Comparison of ENCODE assay signal across 25 cellular contexts in the genomic region with DNA sequence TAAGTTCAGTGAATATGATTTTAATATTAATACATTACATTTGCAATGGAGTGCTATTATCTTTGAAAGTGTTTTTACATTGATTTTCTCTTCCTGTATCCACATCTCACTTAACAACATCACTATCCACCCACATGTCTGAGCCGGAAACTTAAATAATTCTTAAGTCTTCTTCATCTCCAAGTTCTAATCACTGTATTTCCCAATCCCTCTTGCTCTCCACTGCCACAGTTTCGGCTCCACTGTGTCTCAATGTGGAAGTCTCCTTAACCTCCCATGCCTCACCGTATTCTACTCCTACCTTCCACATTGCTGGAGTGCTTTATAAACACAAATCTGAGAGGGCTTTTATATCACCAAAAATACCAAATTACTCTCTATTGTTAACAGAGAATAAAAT. TPM values are rescaled to one million over a fixed set of nuclear protein-coding genes. Genes with fewer than 3 reads are reported as not detected.
DNase-seq lines count a peak whose midpoint lies in the region; ATAC-seq and TF ChIP-seq lines count a peak whose summit lies in the region.
"Had no signal": no experiment of that assay in that cellular context is flagged by ENCODE, and none has a peak within 500 bp of the region (broad histone marks: within the 10 kb centered on the region; RNA-seq: fewer than 3 reads in every experiment).

No MANE protein-coding gene starts in this region.

- H3K9me3 ChIP-seq in A673 (ENCODE audit: low read depth, low read length, poor library complexity, severe bottlenecking) (no peaks in the 10 kb centered on the region), upper lobe of right lung (no peaks in the 10 kb centered on the region)
- H3K9me3 ChIP-seq: A549, BE2C, BLaER1 had no signal

- no peaks in the 10 kb centered on the region for H3K36me3 ChIP-seq in A673 (ENCODE audit: insufficient read depth, low read length, poor library complexity, severe bottlenecking)
- no peaks in the 10 kb centered on the region for H3K36me3 ChIP-seq in upper lobe of right lung
- H3K36me3 ChIP-seq: BE2C, BLaER1 had no signal

- intact Hi-C loops in A673 (cut with micrococcal nuclease; ENCODE audit: unreplicated experiment): no loop called here
- intact Hi-C loops in dendritic cell treated with granulocyte-macrophage colony-stimulating factor and Interleukin-4, amounts not matched to agents 40 ng/mL and 50 ng/mL, for 4 days (cut with micrococcal nuclease): no loop called here
- intact Hi-C loops in upper lobe of right lung (cut with DNase I): no loop called here

- TF ChIP-seq CTCF in A673 (conservative IDR thresholded peaks at IDR 0.05; ENCODE audit: low read depth, low read length): no peak
- no peak for TF ChIP-seq CTCF in upper lobe of right lung (IDR thresholded peaks at IDR 0.05)

- no TSS peak for BruUV-seq in A673 (replicated peaks; lab: Mats Ljungman, UMichigan)

- peaks cover 40% of the 10 kb centered on the region for H3K4me1 Mint-ChIP-seq in dendritic cell treated with granulocyte-macrophage colony-stimulating factor and Interleukin-4, amounts not matched to agents 40 ng/mL and 50 ng/mL, for 4 days (ENCODE audit: low read depth)
- H3K4me1 Mint-ChIP-seq: CD4-positive, alpha-beta memory T cell; CD4-positive, CD25-positive, alpha-beta regulatory T cell; CD8-positive, alpha-beta memory T cell had no signal

- no peak overlapping the region for H3K4me3 Mint-ChIP-seq in dendritic cell treated with granulocyte-macrophage colony-stimulating factor and Interleukin-4, amounts not matched to agents 40 ng/mL and 50 ng/mL, for 4 days
- H3K4me3 Mint-ChIP-seq: CD14-positive monocyte; CD4-positive, alpha-beta memory T cell; CD4-positive, CD25-positive, alpha-beta regulatory T cell; CD8-positive, alpha-beta memory T cell had no signal

- POLR2A ChIA-PET in A673 (lab: Charles Lee; ENCODE audit: low non-redundant PET): no interaction called here

- peak; percentile 51 for ATAC-seq in upper lobe of right lung
- ATAC-seq: A549, GM12878 had no signal

- DNase-seq in A673 (ENCODE audit: low spot score) (peak; percentile 52), upper lobe of right lung (no peak), NCI-H446 treated with DMSO at 0.1 percent for 48 hours (lab: John Stamatoyannopoulos, UW) (no peak)
- DNase-seq in stimulated activated CD8-positive, alpha-beta memory T cell treated with anti-CD3 and anti-CD28 coated beads, Interleukin-4, amount 100 ng/mL, for 48 hours: no peak
- DNase-seq: ACHN; BE2C; C1 segment of cervical spinal cord; CD4-positive, alpha-beta memory T cell; CD4-positive, CD25-positive, alpha-beta regulatory T cell; CD8-positive, alpha-beta memory T cell; COR-L47; DMS 273 treated with DMSO at 0.1 percent for 48 hours; DMS153; DMS53; DMS79; DND-41; EL; GDM1 had no signal

- peak overlapping the region; percentile 2 for H3K27ac Mint-ChIP-seq in dendritic cell treated with granulocyte-macrophage colony-stimulating factor and Interleukin-4, amounts not matched to agents 40 ng/mL and 50 ng/mL, for 4 days
- H3K27ac Mint-ChIP-seq: CD14-positive monocyte; CD4-positive, alpha-beta memory T cell; CD4-positive, CD25-positive, alpha-beta regulatory T cell had no signal

- no peaks in the 10 kb centered on the region for H3K36me3 Mint-ChIP-seq in dendritic cell treated with granulocyte-macrophage colony-stimulating factor and Interleukin-4, amounts not matched to agents 40 ng/mL and 50 ng/mL, for 4 days (ENCODE audit: low read depth)
- H3K36me3 Mint-ChIP-seq: CD4-positive, alpha-beta memory T cell; CD4-positive, CD25-positive, alpha-beta regulatory T cell; CD8-positive, alpha-beta memory T cell had no signal

- CTCF ChIA-PET in A673 (lab: Charles Lee): no interaction called here

- H3K4me1 ChIP-seq in A673 (ENCODE audit: insufficient read depth, low read length, poor library complexity, severe bottlenecking): no peaks in the 10 kb centered on the region
- H3K4me1 ChIP-seq in upper lobe of right lung: no peaks in the 10 kb centered on the region
- H3K4me1 ChIP-seq: A549, BE2C had no signal

- no peaks in the 10 kb centered on the region for H3K9me3 Mint-ChIP-seq in dendritic cell treated with granulocyte-macrophage colony-stimulating factor and Interleukin-4, amounts not matched to agents 40 ng/mL and 50 ng/mL, for 4 days
- H3K9me3 Mint-ChIP-seq: CD4-positive, alpha-beta memory T cell had no signal

- no peak overlapping the region for H3K27ac ChIP-seq in A673 (ENCODE audit: low read depth, low read length, poor library complexity, severe bottlenecking)
- no peak overlapping the region for H3K27ac ChIP-seq in upper lobe of right lung
- H3K27ac ChIP-seq: 22Rv1, A549, BLaER1 had no signal

- no peaks in the 10 kb centered on the region for H3K27me3 Mint-ChIP-seq in dendritic cell treated with granulocyte-macrophage colony-stimulating factor and Interleukin-4, amounts not matched to agents 40 ng/mL and 50 ng/mL, for 4 days

- no peak overlapping the region for H3K4me3 ChIP-seq in A673 (ENCODE audit: low read depth, low read length, poor library complexity, severe bottlenecking)
- H3K4me3 ChIP-seq in upper lobe of right lung: no peak overlapping the region
- H3K4me3 ChIP-seq: A549, BLaER1, GM12878 had no signal

- H3K27me3 ChIP-seq in A673 (replicated peaks; ENCODE audit: insufficient read depth, low read depth, low read length, poor library complexity) (no peaks in the 10 kb centered on the region), upper lobe of right lung (no peaks in the 10 kb centered on the region)
- H3K27me3 ChIP-seq: BE2C, BLaER1 had no signal

RNA-seq across cellular contexts. Expression of a gene that starts 25.3 kb away (rescaled TPM):
- 3.0 and 4.0 TPM in 2 replicates for total RNA-seq in A673 (2021)
- 9.6 TPM for total RNA-seq in upper lobe of right lung
- total RNA-seq: G401, GM12878 had no signal
